ENCODE assay signal across 8 cellular contexts in the genomic region with DNA sequence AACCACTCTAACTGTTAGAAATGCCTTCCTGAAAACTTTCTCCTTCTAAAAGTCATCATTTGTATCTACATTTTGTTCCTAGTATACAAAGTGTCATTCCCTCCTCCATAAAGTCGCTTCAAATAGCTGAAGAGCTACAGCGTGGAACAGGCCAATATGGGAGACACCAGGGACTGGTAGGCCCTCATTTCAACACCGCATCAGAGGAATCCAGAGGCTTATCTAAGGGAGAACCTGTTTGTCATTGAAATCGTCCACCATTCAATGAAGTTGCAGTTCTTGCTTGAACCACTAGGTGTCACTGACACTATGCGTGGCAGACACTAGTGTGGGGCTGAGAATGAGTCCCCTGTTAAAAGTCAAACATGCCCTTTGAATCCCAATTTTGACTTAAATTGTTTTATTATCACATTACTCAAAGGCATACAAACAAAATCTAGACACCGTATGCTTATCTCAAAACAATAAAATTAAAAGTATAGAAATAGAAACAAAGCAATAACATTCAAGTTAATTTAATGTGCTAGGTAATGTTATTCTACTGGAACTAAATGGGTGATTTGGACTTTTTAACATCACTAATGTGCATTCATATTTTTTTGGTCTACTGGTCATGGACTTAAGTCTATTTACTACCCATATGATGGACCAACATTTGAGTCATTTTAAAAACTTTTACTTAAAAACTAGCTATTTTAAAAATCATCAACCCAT.
DNase-seq lines count a peak whose midpoint lies in the region; ATAC-seq and TF ChIP-seq lines count a peak whose summit lies in the region.

No MANE protein-coding gene starts in this region.

- peak; percentile 92 for TF ChIP-seq CTCF in osteocyte (IDR thresholded peaks at IDR 0.05)

- H3K27me3 Mint-ChIP-seq in activated T-helper 17 cell treated with anti-CD3 and anti-CD28 coated beads, Interleukin-2, amount 50 U/mL, for 72 hours: peaks cover 19% of the 10 kb centered on the region
- H3K27me3 Mint-ChIP-seq in osteocyte (ENCODE audit: unreplicated experiment): peaks cover 41% of the 10 kb centered on the region

- ATAC-seq in GM21723 (IDR thresholded peaks at IDR 0.05; ENCODE audit: unreplicated experiment): peak; percentile 56
- ATAC-seq in activated T-helper 17 cell treated with anti-CD3 and anti-CD28 coated beads, Interleukin-2, amount 50 U/mL, for 72 hours (replicated peaks): peak; percentile 52
- no peak for ATAC-seq in GM18858 (IDR thresholded peaks at IDR 0.05; ENCODE audit: unreplicated experiment)

- H3K4me1 Mint-ChIP-seq in activated T-helper 17 cell treated with anti-CD3 and anti-CD28 coated beads, Interleukin-2, amount 50 U/mL, for 72 hours: no peaks in the 10 kb centered on the region
- no peaks in the 10 kb centered on the region for H3K4me1 Mint-ChIP-seq in osteocyte (ENCODE audit: unreplicated experiment)

- peak; percentile 52 for DNase-seq in COR-L47 (lab: John Stamatoyannopoulos, UW)
- peak; percentile 67 for DNase-seq in NCI-H510A treated with DMSO at 0.1 percent for 48 hours (lab: John Stamatoyannopoulos, UW)
- peak; percentile 29 for DNase-seq in glomerular endothelial cell (ENCODE audit: extremely low read depth, low read depth, low spot score)
- DNase-seq in osteocyte (ENCODE audit: extremely low spot score, unreplicated experiment): no peak
- DNase-seq in GF-D8 (lab: John Stamatoyannopoulos, UW): no peak

- no peaks in the 10 kb centered on the region for H3K9me3 Mint-ChIP-seq in activated T-helper 17 cell treated with anti-CD3 and anti-CD28 coated beads, Interleukin-2, amount 50 U/mL, for 72 hours
- H3K9me3 Mint-ChIP-seq in osteocyte (ENCODE audit: unreplicated experiment): no peaks in the 10 kb centered on the region

- no peak overlapping the region for H3K4me3 Mint-ChIP-seq in activated T-helper 17 cell treated with anti-CD3 and anti-CD28 coated beads, Interleukin-2, amount 50 U/mL, for 72 hours
- H3K4me3 Mint-ChIP-seq in osteocyte (ENCODE audit: unreplicated experiment): no peak overlapping the region

- H3K27ac Mint-ChIP-seq in activated T-helper 17 cell treated with anti-CD3 and anti-CD28 coated beads, Interleukin-2, amount 50 U/mL, for 72 hours: no peak overlapping the region
- no peak overlapping the region for H3K27ac Mint-ChIP-seq in osteocyte (ENCODE audit: unreplicated experiment)

- no peaks in the 10 kb centered on the region for H3K36me3 Mint-ChIP-seq in activated T-helper 17 cell treated with anti-CD3 and anti-CD28 coated beads, Interleukin-2, amount 50 U/mL, for 72 hours (ENCODE audit: low read depth)
- no peaks in the 10 kb centered on the region for H3K36me3 Mint-ChIP-seq in osteocyte (ENCODE audit: unreplicated experiment)

Comparison
In these comparisons a context has a peak if more than half of its experiments do, and no peak if none do; other contexts are left out.
1. DNase-seq: peak in COR-L47 (single experiment), NCI-H510A treated with DMSO at 0.1 percent for 48 hours (single experiment) and glomerular endothelial cell (single experiment); none in osteocyte (single experiment) and GF-D8 (single experiment).